Comparison of ENCODE assay signal across 26 cellular contexts in genomic region chr11:93715797-93716396, GRCh38. TPM values are rescaled to one million over a fixed set of nuclear protein-coding genes. Genes with fewer than 3 reads are reported as not detected.
DNase-seq lines count a peak whose midpoint lies in the region; ATAC-seq and TF ChIP-seq lines count a peak whose summit lies in the region.
"Had no signal": no experiment of that assay in that cellular context is flagged by ENCODE, and none has a peak within 500 bp of the region (broad histone marks: within the 10 kb centered on the region; RNA-seq: fewer than 3 reads in every experiment).

No MANE protein-coding gene starts in this region.

- no peak overlapping the region for H2BK15ac ChIP-seq in neuronal stem cell (ENCODE audit: low read length)

- intact Hi-C loops in Caco-2 (cut with micrococcal nuclease; ENCODE audit: unreplicated experiment), result no loop called here

- no peak overlapping the region for H3K4me3 ChIP-seq in neuronal stem cell (ENCODE audit: low read length in 2 of 2)
- no peak overlapping the region for H3K4me3 ChIP-seq in Caco-2 (ENCODE audit: low read depth, low read length)
- H3K4me3 ChIP-seq: adrenal gland, BLaER1, colonic mucosa, HAP-1, uterus had no signal

- no peak for ATAC-seq in activated naive CD8-positive, alpha-beta T cell treated with anti-CD3 and anti-CD28 coated beads, Interleukin-2, amount 10 ng/mL, durations not matched to agents 7 days and 5 days (ENCODE audit: low read depth)
- no peak for ATAC-seq in activated naive CD8-positive, alpha-beta T cell treated with anti-CD3 and anti-CD28 coated beads, Interleukin-2, amount 50 U/mL, for 24 hours
- no peak for ATAC-seq in effector memory CD8-positive, alpha-beta T cell (replicated peaks)

- H3K18ac ChIP-seq in neuronal stem cell (ENCODE audit: low read length), result no peak overlapping the region

- H3K4me3 Mint-ChIP-seq in activated naive CD8-positive, alpha-beta T cell treated with anti-CD3 and anti-CD28 coated beads, Interleukin-2, amount 10 ng/mL, durations not matched to agents 7 days and 5 days, result no peak overlapping the region
- H3K4me3 Mint-ChIP-seq in activated naive CD8-positive, alpha-beta T cell treated with anti-CD3 and anti-CD28 coated beads, Interleukin-2, amount 50 U/mL, for 24 hours, result no peak overlapping the region
- H3K4me3 Mint-ChIP-seq in effector memory CD8-positive, alpha-beta T cell, result no peak overlapping the region
- no peak overlapping the region for H3K4me3 Mint-ChIP-seq in Caco-2 (ENCODE audit: unreplicated experiment)
- H3K4me3 Mint-ChIP-seq: activated CD4-positive, alpha-beta memory T cell treated with anti-CD3 and anti-CD28 coated beads for 36 hours had no signal

- no peak overlapping the region for H3K23ac ChIP-seq in neuronal stem cell (ENCODE audit: low read depth, low read length, poor library complexity)

- H2BK5ac ChIP-seq in neuronal stem cell (ENCODE audit: low read length), result peak overlapping the region; percentile 21

- no peak overlapping the region for H2BK12ac ChIP-seq in neuronal stem cell (ENCODE audit: low read length)

- no peak overlapping the region for H2BK120ac ChIP-seq in neuronal stem cell (ENCODE audit: low read depth, low read length)

- POLR2A ChIA-PET in activated naive CD8-positive, alpha-beta T cell treated with anti-CD3 and anti-CD28 coated beads, Interleukin-2, amount 10 ng/mL, durations not matched to agents 7 days and 5 days (lab: Charles Lee), result interaction anchor here (1.2 to 1.6 kb wide), 2 partner anchors 11 to 25 kb away, joined by 3 to 5 read pairs; partner anchors contain the start of genes C11orf54 and TAF1D
- POLR2A ChIA-PET in Caco-2 (lab: Charles Lee), result no interaction called here

- no peaks in the 10 kb centered on the region for H3K79me1 ChIP-seq in neuronal stem cell (ENCODE audit: low read depth, low read length)

- H3K9me3 ChIP-seq in neuronal stem cell (replicated peaks in 1 of 2; ENCODE audit: control insufficient read depth in 2 of 2, insufficient read depth in 1 of 2, low read depth in 1 of 2, low read length in 2 of 2), result peaks cover 0 to 11% of the 10 kb centered on the region in 2 donors
- no peaks in the 10 kb centered on the region for H3K9me3 ChIP-seq in Caco-2
- H3K9me3 ChIP-seq: colonic mucosa, HAP-1 had no signal

- BruUV-seq in Caco-2 (replicated peaks; lab: Mats Ljungman, UMichigan), result no TSS peak

- H3K27ac Mint-ChIP-seq in activated naive CD8-positive, alpha-beta T cell treated with anti-CD3 and anti-CD28 coated beads, Interleukin-2, amount 10 ng/mL, durations not matched to agents 7 days and 5 days, result peak overlapping the region; percentile 15
- no peak overlapping the region for H3K27ac Mint-ChIP-seq in activated naive CD8-positive, alpha-beta T cell treated with anti-CD3 and anti-CD28 coated beads, Interleukin-2, amount 50 U/mL, for 24 hours
- peak overlapping the region; percentile 2 to 26 for H3K27ac Mint-ChIP-seq in effector memory CD8-positive, alpha-beta T cell
- no peak overlapping the region for H3K27ac Mint-ChIP-seq in Caco-2 (ENCODE audit: unreplicated experiment)
- H3K27ac Mint-ChIP-seq: activated CD4-positive, alpha-beta memory T cell treated with anti-CD3 and anti-CD28 coated beads for 36 hours had no signal

- no peak overlapping the region for H4K91ac ChIP-seq in neuronal stem cell (ENCODE audit: low read depth, low read length, poor library complexity)

- H3K27me3 Mint-ChIP-seq in activated naive CD8-positive, alpha-beta T cell treated with anti-CD3 and anti-CD28 coated beads, Interleukin-2, amount 10 ng/mL, durations not matched to agents 7 days and 5 days, result no peaks in the 10 kb centered on the region
- H3K27me3 Mint-ChIP-seq in activated naive CD8-positive, alpha-beta T cell treated with anti-CD3 and anti-CD28 coated beads, Interleukin-2, amount 50 U/mL, for 24 hours, result no peaks in the 10 kb centered on the region
- H3K27me3 Mint-ChIP-seq in effector memory CD8-positive, alpha-beta T cell, result no peaks in the 10 kb centered on the region
- H3K27me3 Mint-ChIP-seq in Caco-2 (ENCODE audit: insufficient read depth, unreplicated experiment), result no peaks in the 10 kb centered on the region
- H3K27me3 Mint-ChIP-seq: activated CD4-positive, alpha-beta memory T cell treated with anti-CD3 and anti-CD28 coated beads for 36 hours had no signal

- no peak for DNase-seq in activated naive CD8-positive, alpha-beta T cell treated with anti-CD3 and anti-CD28 coated beads, Interleukin-2, amount 10 ng/mL, durations not matched to agents 7 days and 5 days
- DNase-seq in activated naive CD8-positive, alpha-beta T cell treated with anti-CD3 and anti-CD28 coated beads, Interleukin-2, amount 50 U/mL, for 24 hours, result no peak
- DNase-seq in KBM-7, result peak; percentile 45
- DNase-seq in effector memory CD8-positive, alpha-beta T cell, result no peak
- DNase-seq in neuronal stem cell (ENCODE audit: low spot score), result no peak
- DNase-seq in NCI-H526 (lab: John Stamatoyannopoulos, UW), result no peak
- no peak for DNase-seq in Caco-2
- no peak for DNase-seq in stimulated activated CD4-positive, alpha-beta T cell treated with anti-CD3 and anti-CD28 coated beads, Interleukin-1b, Interleukin-23, amount 100 ng/mL, for 48 hours
- DNase-seq: ACHN; activated CD4-positive, alpha-beta memory T cell treated with anti-CD3 and anti-CD28 coated beads for 36 hours; activated gamma-delta T cell; adrenal gland; brain microvascular endothelial cell; colonic mucosa; COR-L47; DMS79; NCI-H1105 treated with DMSO at 0.1 percent for 48 hours; NCI-H2029 treated with DMSO at 0.1 percent for 48 hours; NCI-H226; NCI-H748 treated with DMSO at 0.1 percent for 48 hours; stimulated activated CD4-positive, alpha-beta T cell treated with anti-CD3 and anti-CD28 coated beads, Interleukin-4, amount 100 ng/mL, for 1 hour; stimulated activated naive CD4-positive, alpha-beta T cell; uterus; WERI-Rb-1 had no signal

- no peak overlapping the region for H4K8ac ChIP-seq in neuronal stem cell (ENCODE audit: low read depth, low read length)

- H3K4me2 ChIP-seq in neuronal stem cell (ENCODE audit: insufficient read depth, low read length, poor library complexity, severe bottlenecking), result peak overlapping the region; percentile 26
- H3K4me2 ChIP-seq: BLaER1 had no signal

- CTCF ChIA-PET in Caco-2 (lab: Charles Lee), result no interaction called here

- H3K4me1 Mint-ChIP-seq in activated naive CD8-positive, alpha-beta T cell treated with anti-CD3 and anti-CD28 coated beads, Interleukin-2, amount 10 ng/mL, durations not matched to agents 7 days and 5 days, result peaks cover 20% of the 10 kb centered on the region
- peaks cover 15% of the 10 kb centered on the region for H3K4me1 Mint-ChIP-seq in activated naive CD8-positive, alpha-beta T cell treated with anti-CD3 and anti-CD28 coated beads, Interleukin-2, amount 50 U/mL, for 24 hours
- H3K4me1 Mint-ChIP-seq in effector memory CD8-positive, alpha-beta T cell (ENCODE audit: low read depth in 2 of 2), result peaks cover 10 to 18% of the 10 kb centered on the region in 2 donors
- no peaks in the 10 kb centered on the region for H3K4me1 Mint-ChIP-seq in Caco-2 (ENCODE audit: low read depth, unreplicated experiment)

- no peak overlapping the region for H3K14ac ChIP-seq in neuronal stem cell (ENCODE audit: low read length)

- WGBS in neuronal stem cell (ENCODE audit: extremely low coverage in 2 of 2, insufficient read length in 2 of 2, insufficient replicate concordance in 1 of 2), 2 donors, result no CpG with 5 or more reads among the region's 4 CpGs

- H3K9me3 Mint-ChIP-seq in activated naive CD8-positive, alpha-beta T cell treated with anti-CD3 and anti-CD28 coated beads, Interleukin-2, amount 10 ng/mL, durations not matched to agents 7 days and 5 days, result peaks cover 4% of the 10 kb centered on the region
- peaks cover 5% of the 10 kb centered on the region for H3K9me3 Mint-ChIP-seq in activated naive CD8-positive, alpha-beta T cell treated with anti-CD3 and anti-CD28 coated beads, Interleukin-2, amount 50 U/mL, for 24 hours
- peaks cover 0 to 4% of the 10 kb centered on the region in 2 donors for H3K9me3 Mint-ChIP-seq in effector memory CD8-positive, alpha-beta T cell
- peaks cover 6% of the 10 kb centered on the region for H3K9me3 Mint-ChIP-seq in Caco-2 (ENCODE audit: unreplicated experiment)

- no peak overlapping the region for H3K4ac ChIP-seq in neuronal stem cell (ENCODE audit: low read length)

- no peaks in the 10 kb centered on the region for H3K27me3 ChIP-seq in neuronal stem cell (ENCODE audit: control insufficient read depth in 3 of 3, insufficient read depth in 3 of 3, low read depth in 1 of 3, low read length in 3 of 3)
- H3K27me3 ChIP-seq in Caco-2 (replicated peaks; ENCODE audit: control insufficient read depth, insufficient read depth, low read length), result no peaks in the 10 kb centered on the region
- H3K27me3 ChIP-seq: adrenal gland, BLaER1, brain microvascular endothelial cell, colonic mucosa, uterus had no signal

- H3K36me3 ChIP-seq in neuronal stem cell (replicated peaks in 1 of 2; ENCODE audit: control insufficient read depth in 2 of 2, insufficient read depth in 2 of 2, low read length in 2 of 2) (peaks cover 8 to 94% of the 10 kb centered on the region in 2 donors), Caco-2 (ENCODE audit: control insufficient read depth, insufficient read depth, low read length) (peaks cover 7% of the 10 kb centered on the region)
- H3K36me3 ChIP-seq: adrenal gland, colonic mucosa, uterus had no signal

- H3K27ac ChIP-seq in neuronal stem cell (replicated peaks; ENCODE audit: low read length), result no peak overlapping the region
- H3K27ac ChIP-seq: adrenal gland, BLaER1, brain microvascular endothelial cell, colonic mucosa, uterus, WERI-Rb-1 had no signal

- in situ Hi-C loops in KBM-7 (cut with MboI; ENCODE audit: low pct_unique_long_range_greater_than_20kb, low sequenced_read_pairs), result no loop called here

- H3K4me1 ChIP-seq in neuronal stem cell (ENCODE audit: control insufficient read depth in 2 of 2, insufficient read depth in 1 of 2, low read depth in 1 of 2, low read length in 2 of 2), result peaks cover 0 to 12% of the 10 kb centered on the region in 2 donors
- H3K4me1 ChIP-seq in Caco-2, result no peaks in the 10 kb centered on the region
- H3K4me1 ChIP-seq: adrenal gland, colonic mucosa, HAP-1, uterus had no signal

- no peak overlapping the region for H3K9ac ChIP-seq in neuronal stem cell (ENCODE audit: low read depth, low read length, poor library complexity)
- H3K9ac ChIP-seq: BLaER1 had no signal

- peaks cover 66% of the 10 kb centered on the region for H3K36me3 Mint-ChIP-seq in activated naive CD8-positive, alpha-beta T cell treated with anti-CD3 and anti-CD28 coated beads, Interleukin-2, amount 10 ng/mL, durations not matched to agents 7 days and 5 days
- peaks cover 73% of the 10 kb centered on the region for H3K36me3 Mint-ChIP-seq in activated naive CD8-positive, alpha-beta T cell treated with anti-CD3 and anti-CD28 coated beads, Interleukin-2, amount 50 U/mL, for 24 hours (ENCODE audit: low read depth)
- peaks cover 14% of the 10 kb centered on the region for H3K36me3 Mint-ChIP-seq in effector memory CD8-positive, alpha-beta T cell (ENCODE audit: insufficient read depth)
- H3K36me3 Mint-ChIP-seq in Caco-2 (ENCODE audit: insufficient read depth, unreplicated experiment), result peaks cover 97% of the 10 kb centered on the region

- H2AK5ac ChIP-seq in neuronal stem cell (ENCODE audit: low read depth, low read length), result no peak overlapping the region

- TF ChIP-seq CTCF in Caco-2 (IDR thresholded peaks at IDR 0.05; ENCODE audit: insufficient read depth in 1 of 2, low read depth in 1 of 2, low read length in 1 of 2, severe bottlenecking in 1 of 2, unreplicated experiment in 1 of 2), result no peak

- no peak overlapping the region for H2AFZ ChIP-seq in neuronal stem cell (ENCODE audit: low read length)

RNA-seq across cellular contexts. Expression of gene TAF1D, which starts 25.4 kb away (rescaled TPM):
- 100 to 1,000 TPM; 172 to 178 TPM for total RNA-seq in activated naive CD8-positive, alpha-beta T cell treated with anti-CD3 and anti-CD28 coated beads, Interleukin-2, amount 10 ng/mL, durations not matched to agents 7 days and 5 days
- polyA plus RNA-seq in neuronal stem cell (2013, experiment 1 of 2), result 175 TPM
- polyA plus RNA-seq in neuronal stem cell (2013, experiment 2 of 2), result 189 TPM
- 354 and 376 TPM in 2 replicates for total RNA-seq in Caco-2 (2022)

RNA-seq across cellular contexts. Expression of gene C11orf54, which starts 25.6 kb away (rescaled TPM):
- 10 to 100 TPM; 20.6 to 29.2 TPM for total RNA-seq in activated naive CD8-positive, alpha-beta T cell treated with anti-CD3 and anti-CD28 coated beads, Interleukin-2, amount 10 ng/mL, durations not matched to agents 7 days and 5 days
- polyA plus RNA-seq in neuronal stem cell (2013, experiment 1 of 2), result 27.8 TPM
- 29.1 TPM for polyA plus RNA-seq in neuronal stem cell (2013, experiment 2 of 2)
- 20.7 and 21.5 TPM in 2 replicates for total RNA-seq in Caco-2 (2022)

RNA-seq across cellular contexts. Expression of gene CEP295, which starts 54.4 kb away (rescaled TPM):
- 10 to 100 TPM; 22.8 to 24.9 TPM for total RNA-seq in activated naive CD8-positive, alpha-beta T cell treated with anti-CD3 and anti-CD28 coated beads, Interleukin-2, amount 10 ng/mL, durations not matched to agents 7 days and 5 days
- 15.7 TPM for polyA plus RNA-seq in neuronal stem cell (2013, experiment 1 of 2)
- 14.4 TPM for polyA plus RNA-seq in neuronal stem cell (2013, experiment 2 of 2)
- total RNA-seq in Caco-2 (2022), result 36.3 and 37.2 TPM in 2 replicates

Comparison
In these comparisons a context has a peak if more than half of its experiments do, and no peak if none do; other contexts are left out.
1. H3K27ac Mint-ChIP-seq: peak in activated naive CD8-positive, alpha-beta T cell treated with anti-CD3 and anti-CD28 coated beads, Interleukin-2, amount 10 ng/mL, durations not matched to agents 7 days and 5 days (single experiment) and effector memory CD8-positive, alpha-beta T cell (2 of 2); none in activated naive CD8-positive, alpha-beta T cell treated with anti-CD3 and anti-CD28 coated beads, Interleukin-2, amount 50 U/mL, for 24 hours (single experiment) and Caco-2 (single experiment).